ENCODE assay signal across 9 cellular contexts in the genomic region with DNA sequence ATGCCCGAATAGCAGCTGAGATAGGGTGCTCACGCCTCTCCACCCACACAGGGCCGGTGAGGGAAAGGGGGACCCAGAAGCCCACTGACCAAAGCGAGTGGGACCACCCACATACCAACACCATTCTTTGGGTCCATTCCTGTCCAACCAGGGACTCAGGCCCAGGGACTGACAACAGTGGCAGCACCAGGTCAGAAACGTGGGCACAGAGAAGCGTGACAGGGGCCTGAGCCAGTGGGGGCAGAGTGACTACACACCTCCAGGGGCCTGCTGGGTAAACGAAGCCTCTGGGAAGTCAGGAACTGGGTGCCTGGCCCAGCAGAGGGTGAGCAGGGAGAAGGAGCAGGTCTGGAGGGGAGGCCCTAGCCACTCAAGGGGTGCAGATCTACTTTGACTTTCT. TPM values are rescaled to one million over a fixed set of nuclear protein-coding genes. Genes with fewer than 3 reads are reported as not detected.
DNase-seq lines count a peak whose midpoint lies in the region; ATAC-seq and TF ChIP-seq lines count a peak whose summit lies in the region.
"Had no signal": no experiment of that assay in that cellular context is flagged by ENCODE, and none has a peak within 500 bp of the region (broad histone marks: within the 10 kb centered on the region; RNA-seq: fewer than 3 reads in every experiment).

No MANE protein-coding gene starts in this region.

- no peak for ATAC-seq in lung (ENCODE audit: insufficient read depth, low FRiP score)
- ATAC-seq in HG03439 (IDR thresholded peaks at IDR 0.05; ENCODE audit: unreplicated experiment) = no peak
- no peak for ATAC-seq in GM18517 (IDR thresholded peaks at IDR 0.05; ENCODE audit: unreplicated experiment)
- no peak for ATAC-seq in GM18861 (IDR thresholded peaks at IDR 0.05; ENCODE audit: unreplicated experiment)

- H3K9me3 ChIP-seq in NT2/D1 (ENCODE audit: insufficient read depth, low read length) (no peaks in the 10 kb centered on the region), lung (ENCODE audit: control insufficient read depth in 2 of 2, insufficient read depth in 1 of 2, low read length in 1 of 2) (no peaks in the 10 kb centered on the region), testis (no peaks in the 10 kb centered on the region)

- H3K27ac ChIP-seq in cingulate gyrus (ENCODE audit: low read depth, low read length) (peak overlapping the region; percentile 76), lung (ENCODE audit: low read depth in 1 of 2, low read length in 1 of 2) (peak overlapping the region in 1 of 2 donors; percentile 57), testis (peak overlapping the region; percentile 4 to 86)

- DNase-seq in NT2/D1 (ENCODE audit: low read depth, low spot score) = no peak
- DNase-seq in lung (ENCODE audit: low spot score) = peak; percentile 28
- peak; percentile 12 for DNase-seq in testis

- intact Hi-C loops in testis (cut with DNase I; ENCODE audit: low total_unique reads) = no loop called here

- H3K4me3 ChIP-seq in NT2/D1 (ENCODE audit: insufficient read length, low read depth) (no peak overlapping the region), lung (no peak overlapping the region), testis (no peak overlapping the region)

- H3K27me3 ChIP-seq in NT2/D1 (ENCODE audit: insufficient read depth, insufficient read length) = no peaks in the 10 kb centered on the region
- H3K27me3 ChIP-seq in lung (ENCODE audit: control insufficient read depth, insufficient read depth) = no peaks in the 10 kb centered on the region
- no peaks in the 10 kb centered on the region for H3K27me3 ChIP-seq in testis

- peaks cover 26% of the 10 kb centered on the region for H3K4me1 ChIP-seq in NT2/D1 (ENCODE audit: insufficient read depth, insufficient read length)
- H3K4me1 ChIP-seq in lung (ENCODE audit: control insufficient read depth in 2 of 2, insufficient read depth in 2 of 2, low read length in 2 of 2) = peaks cover 0 to 9% of the 10 kb centered on the region in 2 donors
- H3K4me1 ChIP-seq in testis = peaks cover 88% of the 10 kb centered on the region

- TF ChIP-seq CTCF in lung (IDR thresholded peaks at IDR 0.05; ENCODE audit: control extremely low read depth, extremely low read depth) (no peak), testis (IDR thresholded peaks at IDR 0.05) (no peak)

- H3K36me3 ChIP-seq in NT2/D1 (ENCODE audit: insufficient read depth, insufficient read length, low read length) (peaks cover 29% of the 10 kb centered on the region), lung (ENCODE audit: control insufficient read depth in 2 of 2, insufficient read depth in 2 of 2, low read length in 2 of 2) (peaks cover 0 to 58% of the 10 kb centered on the region in 2 donors), testis (ENCODE audit: low read depth, missing control alignments) (no peaks in the 10 kb centered on the region)

- H3K9ac ChIP-seq in NT2/D1 (ENCODE audit: insufficient read length, low read depth) = peak overlapping the region; percentile 39

- 77 to 84% methylated on average over 7 of the region's 7 CpGs for WGBS in lung, 2 donors
- 67 to 69% methylated on average over 7 of the region's 7 CpGs for WGBS in testis, 2 donors

- no peak for TF ChIP-seq POLR2A in testis (IDR thresholded peaks at IDR 0.05)

RNA-seq across cellular contexts. Expression of gene SPRYD3, which starts 13.7 kb away (rescaled TPM):
- total RNA-seq in lung = 10 to 100 TPM; 17.1 to 60.2 TPM
- 10 to 100 TPM; 24.4 to 45.5 TPM for polyA plus RNA-seq in lung
- 10 to 100 TPM; 27.7 to 29.5 TPM for total RNA-seq in testis
- 29.5 TPM for polyA plus RNA-seq in testis (ENCODE audit: insufficient read depth, low read depth, low replicate concordance)

RNA-seq across cellular contexts. Expression of gene TNS2, which starts 15.6 kb away (rescaled TPM):
- 100 to 1,000 TPM in 1 of 2 donors, 10 to 100 TPM in 1; 56.7 to 182 TPM for total RNA-seq in lung
- polyA plus RNA-seq in lung = 100 to 1,000 TPM in 1 of 2 donors, 10 to 100 TPM in 1; 72.8 to 138 TPM
- total RNA-seq in testis = 100 to 1,000 TPM; 108 to 138 TPM
- polyA plus RNA-seq in testis (ENCODE audit: insufficient read depth, low read depth, low replicate concordance) = 47.0 TPM

RNA-seq across cellular contexts. Expression of gene IGFBP6, which starts 32.0 kb away (rescaled TPM):
- total RNA-seq in lung = 10 to 100 TPM; 16.0 to 42.5 TPM
- polyA plus RNA-seq in lung = 10 to 100 TPM; 15.9 to 75.0 TPM
- total RNA-seq in testis = 100 to 1,000 TPM; 121 to 261 TPM
- 185 TPM for polyA plus RNA-seq in testis (ENCODE audit: insufficient read depth, low read depth, low replicate concordance)

RNA-seq across cellular contexts. Expression of gene SOAT2, which starts 37.8 kb away (rescaled TPM):
- total RNA-seq in lung (under 1 TPM in 1 of 2 donors, not detected in 1; 0.21 TPM), testis (under 1 TPM in 1 of 2 donors, not detected in 1; 0.19 TPM)
- polyA plus RNA-seq in lung (under 1 TPM; 0.06 to 0.10 TPM), testis (ENCODE audit: insufficient read depth, low read depth, low replicate concordance) (0.25 TPM)
- total RNA-seq: left colon, RPMI7951 had no signal

RNA-seq across cellular contexts. Expression of gene EIF4B, which starts 59.2 kb away (rescaled TPM):
- total RNA-seq in lung = 100 to 1,000 TPM; 301 to 684 TPM
- polyA plus RNA-seq in lung = 100 to 1,000 TPM in 1 of 2 donors, 10 to 100 TPM in 1; 81.9 to 139 TPM
- total RNA-seq in testis = 100 to 1,000 TPM; 219 to 305 TPM
- 249 TPM for polyA plus RNA-seq in testis (ENCODE audit: insufficient read depth, low read depth, low replicate concordance)
